ENCODE assay signal across 1 cellular context in genomic region chr13:21297914-21298831, GRCh38.
TF ChIP-seq lines count a peak whose summit lies in the region.

No MANE protein-coding gene starts in this region.

TF ChIP-seq in HepG2, 621 proteins besides CTCF, POLR2A, EP300 and RAD21 (continued from another document and continues in another):
- no peak for TF ChIP-seq ZNF253 (CRISPR knock-in tag; IDR thresholded peaks at IDR 0.05; ENCODE audit: borderline replicate concordance)
- TF ChIP-seq ZNF619 (CRISPR knock-in tag; IDR thresholded peaks at IDR 0.05), result peak; percentile 74; the same call in 1 of the 2 replicates
- peak; percentile 94 for TF ChIP-seq KAT8 (CRISPR knock-in tag; IDR thresholded peaks at IDR 0.05)
- 0 out of 2 replicates have a peak, but pooled peaks have one; percentile 73 for TF ChIP-seq PAWR (CRISPR knock-in tag; IDR thresholded peaks at IDR 0.05; ENCODE audit: borderline replicate concordance)
- no peak for TF ChIP-seq RFXANK (CRISPR knock-in tag; IDR thresholded peaks at IDR 0.05)
- peak; percentile 67 for TF ChIP-seq PHF5A (CRISPR knock-in tag; IDR thresholded peaks at IDR 0.05; ENCODE audit: low read depth, unreplicated experiment)
- peak; percentile 66; the same call in 1 of the 2 replicates for TF ChIP-seq TBX2 (CRISPR knock-in tag; IDR thresholded peaks at IDR 0.05; ENCODE audit: borderline replicate concordance)
- TF ChIP-seq USF2 (IDR thresholded peaks at IDR 0.05; ENCODE audit: low read depth, low read length), result peak; percentile 93
- TF ChIP-seq USF2 (CRISPR knock-in tag; IDR thresholded peaks at IDR 0.05; ENCODE audit: borderline replicate concordance), result peak; percentile 98
- no peak for TF ChIP-seq ZBED4 (CRISPR knock-in tag; IDR thresholded peaks at IDR 0.05; ENCODE audit: borderline replicate concordance)
- peak; percentile 19; the same call in 1 of the 2 replicates for TF ChIP-seq NFYB (CRISPR knock-in tag; IDR thresholded peaks at IDR 0.05)
- no peak for TF ChIP-seq SYNCRIP (IDR thresholded peaks at IDR 0.05; ENCODE audit: insufficient read depth, low read depth, low read length)
- TF ChIP-seq ZNF12 (CRISPR knock-in tag; IDR thresholded peaks at IDR 0.05), result no peak
- no peak for TF ChIP-seq ZMYM2 (CRISPR knock-in tag; IDR thresholded peaks at IDR 0.05)
- peak; percentile 48; the same call in 1 of the 2 replicates for TF ChIP-seq ZNF660 (CRISPR knock-in tag; IDR thresholded peaks at IDR 0.05; ENCODE audit: borderline replicate concordance, low read depth)
- peak; percentile 42 for TF ChIP-seq CCAR2 (optimal IDR thresholded peaks at IDR 0.05; ENCODE audit: low read depth, low read length)
- TF ChIP-seq MED1 (CRISPR knock-in tag; IDR thresholded peaks at IDR 0.05), result peak; percentile 60
- peak; percentile 43; the same call in 1 of the 2 replicates for TF ChIP-seq ZMYM3 (CRISPR knock-in tag; IDR thresholded peaks at IDR 0.05)
- TF ChIP-seq HMGXB3 (CRISPR knock-in tag; IDR thresholded peaks at IDR 0.05; ENCODE audit: borderline replicate concordance), result 0 out of 2 replicates have a peak, but pooled peaks have one; percentile 32
- TF ChIP-seq ARHGAP35 (CRISPR knock-in tag; IDR thresholded peaks at IDR 0.05; ENCODE audit: borderline replicate concordance), result 0 out of 2 replicates have a peak, but pooled peaks have one; percentile 50
- no peak for TF ChIP-seq ZNF280D (CRISPR knock-in tag; IDR thresholded peaks at IDR 0.05)
- TF ChIP-seq ZNF558 (CRISPR knock-in tag; IDR thresholded peaks at IDR 0.05; ENCODE audit: borderline replicate concordance), result no peak
- TF ChIP-seq RBFOX2 (IDR thresholded peaks at IDR 0.05; ENCODE audit: low read depth, low read length), result peak; percentile 71
- no peak for TF ChIP-seq MIER2 (CRISPR knock-in tag; IDR thresholded peaks at IDR 0.05)
- no peak for TF ChIP-seq PAF1 (CRISPR knock-in tag; IDR thresholded peaks at IDR 0.05)
- no peak for TF ChIP-seq TCF7 (IDR thresholded peaks at IDR 0.05; ENCODE audit: low read depth)
- TF ChIP-seq ZNF687 (CRISPR knock-in tag; IDR thresholded peaks at IDR 0.05), result peak; percentile 78
- peak; percentile 100 for TF ChIP-seq ZMYM4 (CRISPR knock-in tag; IDR thresholded peaks at IDR 0.05)
- TF ChIP-seq ZSCAN21 (CRISPR knock-in tag; IDR thresholded peaks at IDR 0.05; ENCODE audit: borderline replicate concordance), result no peak; the same call in 1 of the 2 replicates
- TF ChIP-seq SALL1 (CRISPR knock-in tag; IDR thresholded peaks at IDR 0.05), result peak; percentile 80
- peak; percentile 92 for TF ChIP-seq GABPB1 (CRISPR knock-in tag; IDR thresholded peaks at IDR 0.05)
- no peak for TF ChIP-seq FOXP1 (IDR thresholded peaks at IDR 0.05)
- peak; percentile 47 for TF ChIP-seq FOXP1 (CRISPR knock-in tag; IDR thresholded peaks at IDR 0.05)
- peak; percentile 61; the same call in 1 of the 2 replicates for TF ChIP-seq MXD3 (CRISPR knock-in tag; IDR thresholded peaks at IDR 0.05)
- peak; percentile 69 for TF ChIP-seq CREM (IDR thresholded peaks at IDR 0.05)
- TF ChIP-seq CREM (CRISPR knock-in tag; IDR thresholded peaks at IDR 0.05), result 0 out of 2 replicates have a peak, but pooled peaks have one; percentile 19
- peak; percentile 44; the same call in 1 of the 2 replicates for TF ChIP-seq ZNF83 (CRISPR knock-in tag; IDR thresholded peaks at IDR 0.05; ENCODE audit: borderline replicate concordance)
- TF ChIP-seq MYPOP (CRISPR knock-in tag; IDR thresholded peaks at IDR 0.05), result peak; percentile 79; the same call in 1 of the 2 replicates
